9 cellular contexts compared by ENCODE assay signal in the genomic region with DNA sequence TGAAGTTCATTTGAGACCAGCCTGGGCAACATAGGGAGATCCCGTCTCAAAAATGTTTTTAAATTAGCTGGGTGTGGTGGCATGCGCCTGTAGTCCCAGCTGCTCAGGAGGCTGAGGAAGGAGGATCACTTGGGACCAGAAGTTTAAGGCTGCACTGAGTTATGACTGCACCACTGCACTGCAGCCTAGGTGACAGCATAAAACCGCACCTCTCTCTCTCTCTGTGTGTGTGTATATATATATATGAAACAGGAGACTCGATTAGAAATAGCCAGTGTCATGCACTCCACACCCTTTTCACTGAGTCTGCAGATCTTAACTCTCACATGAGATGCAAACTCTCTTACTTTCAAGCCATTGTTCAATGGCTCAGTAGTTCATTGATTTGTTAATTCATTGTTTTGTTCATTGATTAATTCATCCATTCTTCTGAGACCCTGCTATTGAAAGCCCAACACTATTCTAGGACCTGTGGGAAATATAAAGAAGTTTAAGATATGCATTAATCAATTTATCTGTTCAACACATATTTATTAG.
DNase-seq lines count a peak whose midpoint lies in the region; ATAC-seq lines count a peak whose summit lies in the region.
"Had no signal": no experiment of that assay in that cellular context is flagged by ENCODE, and none has a peak within 500 bp of the region (broad histone marks: within the 10 kb centered on the region; RNA-seq: fewer than 3 reads in every experiment).

No MANE protein-coding gene starts in this region.

- DNase-seq in stimulated activated CD4-positive, alpha-beta T cell treated with anti-CD3 and anti-CD28 coated beads, Interleukin-12 subunit alpha, Interleukin-12 subunit beta, amount 100 ng/mL, for 4 hours, result no peak
- DNase-seq in caudate nucleus (lab: John Stamatoyannopoulos, UW) (no peak), NCI-H2227 (lab: John Stamatoyannopoulos, UW; ENCODE audit: unreplicated experiment) (no peak)
- DNase-seq: NCI-H446 treated with DMSO at 0.1 percent for 48 hours had no signal

- ATAC-seq in GM18502 (IDR thresholded peaks at IDR 0.05; ENCODE audit: poor library complexity, unreplicated experiment) (peak; percentile 55), GM19467 (IDR thresholded peaks at IDR 0.05; ENCODE audit: unreplicated experiment) (peak; percentile 40), HG02970 (IDR thresholded peaks at IDR 0.05; ENCODE audit: low FRiP score, unreplicated experiment) (peak; percentile 9)
- no peak for ATAC-seq in activated CD4-positive, CD25-positive, alpha-beta regulatory T cell treated with anti-CD3 and anti-CD28 coated beads, Interleukin-2, amount 50 U/mL, for 24 hours

- no peaks in the 10 kb centered on the region for H3K36me3 ChIP-seq in KOPT-K1 (ENCODE audit: insufficient read depth, low read length)

- no peaks in the 10 kb centered on the region for H3K9me3 ChIP-seq in KOPT-K1 (ENCODE audit: insufficient read depth, low read length, poor library complexity, severe bottlenecking)

- H3K27ac ChIP-seq in KOPT-K1 (ENCODE audit: low read depth, low read length, poor library complexity, severe bottlenecking) (peak overlapping the region; percentile 58), caudate nucleus (ENCODE audit: low read depth, low read length) (no peak overlapping the region)

Comparison
In these comparisons a context has a peak if more than half of its experiments do, and no peak if none do; other contexts are left out.
1. ATAC-seq: peak in GM18502 (single experiment), GM19467 (single experiment) and HG02970 (single experiment); none in activated CD4-positive, CD25-positive, alpha-beta regulatory T cell treated with anti-CD3 and anti-CD28 coated beads, Interleukin-2, amount 50 U/mL, for 24 hours (0 of 2).